ENCODE assay signal across 1 cellular context in the genomic region with DNA sequence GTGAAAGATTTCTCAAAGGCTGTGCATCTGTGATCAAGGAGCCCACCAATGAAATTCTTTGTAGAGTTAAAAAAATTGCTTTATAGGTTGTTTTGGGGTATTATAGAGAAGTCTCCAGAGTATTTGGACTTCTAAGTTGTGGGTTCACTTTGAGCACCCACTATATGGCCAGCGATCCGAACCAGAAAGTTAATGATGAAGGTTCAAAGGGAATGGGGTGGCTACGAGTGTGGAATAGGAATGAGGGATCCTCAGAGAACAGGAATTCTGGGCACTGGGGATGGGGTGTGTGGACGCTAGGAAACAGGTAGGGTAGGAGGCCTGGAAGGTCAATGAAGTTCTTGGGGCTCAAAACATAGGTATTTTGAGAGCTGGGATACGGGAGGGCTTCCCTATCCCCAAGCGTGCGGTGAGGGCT.
TF ChIP-seq lines count a peak whose summit lies in the region.

No MANE protein-coding gene starts in this region.

TF ChIP-seq in GM12878, 131 proteins besides CTCF, POLR2A, EP300 and RAD21:
- TF ChIP-seq, protein P1, sequence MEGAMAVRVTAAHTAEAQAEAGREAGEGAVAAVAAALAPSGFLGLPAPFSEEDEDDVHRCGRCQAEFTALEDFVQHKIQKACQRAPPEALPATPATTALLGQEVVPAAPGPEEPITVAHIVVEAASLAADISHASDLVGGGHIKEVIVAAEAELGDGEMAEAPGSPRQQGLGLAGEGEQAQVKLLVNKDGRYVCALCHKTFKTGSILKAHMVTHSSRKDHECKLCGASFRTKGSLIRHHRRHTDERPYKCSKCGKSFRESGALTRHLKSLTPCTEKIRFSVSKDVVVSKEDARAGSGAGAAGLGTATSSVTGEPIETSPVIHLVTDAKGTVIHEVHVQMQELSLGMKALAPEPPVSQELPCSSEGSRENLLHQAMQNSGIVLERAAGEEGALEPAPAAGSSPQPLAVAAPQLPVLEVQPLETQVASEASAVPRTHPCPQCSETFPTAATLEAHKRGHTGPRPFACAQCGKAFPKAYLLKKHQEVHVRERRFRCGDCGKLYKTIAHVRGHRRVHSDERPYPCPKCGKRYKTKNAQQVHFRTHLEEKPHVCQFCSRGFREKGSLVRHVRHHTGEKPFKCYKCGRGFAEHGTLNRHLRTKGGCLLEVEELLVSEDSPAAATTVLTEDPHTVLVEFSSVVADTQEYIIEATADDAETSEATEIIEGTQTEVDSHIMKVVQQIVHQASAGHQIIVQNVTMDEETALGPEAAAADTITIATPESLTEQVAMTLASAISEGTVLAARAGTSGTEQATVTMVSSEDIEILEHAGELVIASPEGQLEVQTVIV (IDR thresholded peaks at IDR 0.05; ENCODE audit: borderline replicate concordance, partially characterized antibody), result no peak
- TF ChIP-seq MXI1 (IDR thresholded peaks at IDR 0.05; ENCODE audit: low read depth, low read length) (0 out of 2 replicates have a peak, but pooled peaks have one; percentile 58), MTA3 (IDR thresholded peaks at IDR 0.05; ENCODE audit: borderline replicate concordance, low read length) (no peak), TCF7 (IDR thresholded peaks at IDR 0.05; ENCODE audit: borderline replicate concordance) (no peak), YBX1 (IDR thresholded peaks at IDR 0.05) (no peak), TCF3 (IDR thresholded peaks at IDR 0.05; ENCODE audit: borderline replicate concordance, insufficient read depth, low read depth, low read length) (no peak), RELA (IDR thresholded peaks at IDR 0.05; ENCODE audit: borderline replicate concordance, partially characterized antibody) (no peak), SMAD5 (IDR thresholded peaks at IDR 0.05; ENCODE audit: low read depth) (no peak), HDGF (IDR thresholded peaks at IDR 0.05) (no peak), IKZF2 (IDR thresholded peaks at IDR 0.05) (0 out of 4 replicates have a peak, but pooled peaks of 1 of the 2 experiments have one; percentile 19), RBBP5 (conservative IDR thresholded peaks at IDR 0.05) (no peak)
- TF ChIP-seq, protein P2, sequence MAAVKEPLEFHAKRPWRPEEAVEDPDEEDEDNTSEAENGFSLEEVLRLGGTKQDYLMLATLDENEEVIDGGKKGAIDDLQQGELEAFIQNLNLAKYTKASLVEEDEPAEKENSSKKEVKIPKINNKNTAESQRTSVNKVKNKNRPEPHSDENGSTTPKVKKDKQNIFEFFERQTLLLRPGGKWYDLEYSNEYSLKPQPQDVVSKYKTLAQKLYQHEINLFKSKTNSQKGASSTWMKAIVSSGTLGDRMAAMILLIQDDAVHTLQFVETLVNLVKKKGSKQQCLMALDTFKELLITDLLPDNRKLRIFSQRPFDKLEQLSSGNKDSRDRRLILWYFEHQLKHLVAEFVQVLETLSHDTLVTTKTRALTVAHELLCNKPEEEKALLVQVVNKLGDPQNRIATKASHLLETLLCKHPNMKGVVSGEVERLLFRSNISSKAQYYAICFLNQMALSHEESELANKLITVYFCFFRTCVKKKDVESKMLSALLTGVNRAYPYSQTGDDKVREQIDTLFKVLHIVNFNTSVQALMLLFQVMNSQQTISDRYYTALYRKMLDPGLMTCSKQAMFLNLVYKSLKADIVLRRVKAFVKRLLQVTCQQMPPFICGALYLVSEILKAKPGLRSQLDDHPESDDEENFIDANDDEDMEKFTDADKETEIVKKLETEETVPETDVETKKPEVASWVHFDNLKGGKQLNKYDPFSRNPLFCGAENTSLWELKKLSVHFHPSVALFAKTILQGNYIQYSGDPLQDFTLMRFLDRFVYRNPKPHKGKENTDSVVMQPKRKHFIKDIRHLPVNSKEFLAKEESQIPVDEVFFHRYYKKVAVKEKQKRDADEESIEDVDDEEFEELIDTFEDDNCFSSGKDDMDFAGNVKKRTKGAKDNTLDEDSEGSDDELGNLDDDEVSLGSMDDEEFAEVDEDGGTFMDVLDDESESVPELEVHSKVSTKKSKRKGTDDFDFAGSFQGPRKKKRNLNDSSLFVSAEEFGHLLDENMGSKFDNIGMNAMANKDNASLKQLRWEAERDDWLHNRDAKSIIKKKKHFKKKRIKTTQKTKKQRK (IDR thresholded peaks at IDR 0.05; ENCODE audit: low read depth, low read length), result no peak
TF ChIP-seq in GM12878: peak in this region for 2.
